In genomic region chr1:89763649-89763986, GRCh38 we compare ENCODE assay signal across 9 cellular contexts. TPM values are rescaled to one million over a fixed set of nuclear protein-coding genes. Genes with fewer than 3 reads are reported as not detected.
DNase-seq lines count a peak whose midpoint lies in the region; ATAC-seq, FAIRE-seq and TF ChIP-seq lines count a peak whose summit lies in the region.
"Had no signal": no experiment of that assay in that cellular context is flagged by ENCODE, and none has a peak within 500 bp of the region (broad histone marks: within the 10 kb centered on the region; RNA-seq: fewer than 3 reads in every experiment).

No MANE protein-coding gene starts in this region.

- no peak for DNase-seq in activated CD4-positive, alpha-beta T cell treated with anti-CD3 and anti-CD28 coated beads, Interleukin-2, amount 10 ng/mL, durations not matched to agents 7 days and 5 days
- no peak for DNase-seq in activated CD4-positive, alpha-beta T cell treated with anti-CD3 and anti-CD28 coated beads for 1 hour
- DNase-seq in GM12878 (ENCODE audit: low read depth, low spot score) (no peak), lower lobe of right lung (no peak), NCI-H1930 (lab: John Stamatoyannopoulos, UW) (no peak), NCI-H82 (lab: John Stamatoyannopoulos, UW) (no peak), ureter (ENCODE audit: low spot score) (no peak)

- H3K4me3 ChIP-seq in GM12878 (peak overlapping the region; percentile 66), lower lobe of right lung (peak overlapping the region; percentile 54), thymus (ENCODE audit: low read length) (peak overlapping the region; percentile 52)

- 0 out of 2 replicates have a peak overlapping the region, but pooled peaks have one; percentile 29 for H3K9ac ChIP-seq in GM12878 (ENCODE audit: control insufficient read depth, insufficient read depth, low read length)

- H3K4me3 Mint-ChIP-seq in activated CD4-positive, alpha-beta T cell treated with anti-CD3 and anti-CD28 coated beads, Interleukin-2, amount 10 ng/mL, durations not matched to agents 7 days and 5 days, result peak overlapping the region; percentile 73

- no peaks in the 10 kb centered on the region for H3K36me3 ChIP-seq in GM12878 (ENCODE audit: control insufficient read depth in 2 of 2, insufficient read depth in 2 of 2, low read length in 1 of 2)
- H3K36me3 ChIP-seq in lower lobe of right lung, result no peaks in the 10 kb centered on the region
- no peaks in the 10 kb centered on the region for H3K36me3 ChIP-seq in thymus (ENCODE audit: control insufficient read depth, insufficient read depth)

- no peak for ATAC-seq in GM12878
- ATAC-seq in lower lobe of right lung, result peak in 1 of 2 donors; percentile 23

- no peaks in the 10 kb centered on the region for H3K27me3 ChIP-seq in GM12878 (replicated peaks in 1 of 2; ENCODE audit: control insufficient read depth in 2 of 2, insufficient read depth in 2 of 2, low read length in 1 of 2)
- H3K27me3 ChIP-seq in lower lobe of right lung (ENCODE audit: low read depth), result no peaks in the 10 kb centered on the region
- no peaks in the 10 kb centered on the region for H3K27me3 ChIP-seq in thymus (ENCODE audit: control insufficient read depth, insufficient read depth)

- WGBS in GM12878 (ENCODE audit: insufficient coverage, insufficient replicate concordance, low lambda C conversion rate, missing lambda C conversion rate), result 25% methylated on average over 5 of the region's 5 CpGs
- WGBS in thymus, result 61% methylated on average over 5 of the region's 5 CpGs

- no TSS peak for BruUV-seq in GM12878 (replicated peaks; lab: Mats Ljungman, UMichigan)

- SMC1A ChIA-PET in GM12878 (lab: Charles Lee; ENCODE audit: uncharacterized antibody, unreplicated experiment), result interaction anchor here (0.6 to 18.1 kb wide), 47 partner anchors 8 to 789 kb away, joined by 3 to 391 read pairs (median 6); partner anchors contain the start of gene LRRC8C

- RAD21 ChIA-PET in GM12878 (lab: Charles Lee; ENCODE audit: unreplicated experiment), result interaction anchor here (0.6 to 16.6 kb wide), 58 partner anchors 11 to 841 kb away, joined by 3 to 302 read pairs (median 5); partner anchors contain the start of genes LRRC8B and LRRC8C

- no peak for TF ChIP-seq POLR2A in GM12878 (IDR thresholded peaks at IDR 0.05; ENCODE audit: low read depth, low read length)

- no peaks in the 10 kb centered on the region for H3K9me3 Mint-ChIP-seq in activated CD4-positive, alpha-beta T cell treated with anti-CD3 and anti-CD28 coated beads, Interleukin-2, amount 10 ng/mL, durations not matched to agents 7 days and 5 days

- H3K4me1 ChIP-seq in GM12878 (ENCODE audit: control insufficient read depth, insufficient read depth, low read length) (peaks cover 5% of the 10 kb centered on the region; the same call in 1 of the 2 replicates), lower lobe of right lung (peaks cover 46% of the 10 kb centered on the region), thymus (ENCODE audit: control insufficient read depth, insufficient read depth, low read length) (no peaks in the 10 kb centered on the region)

- in situ Hi-C loops in GM12878 (cut with MboI), result loop anchor here (10.0 kb wide), 1 partner anchor 279 kb away; no protein-coding TSS in a partner anchor

- H3K27ac ChIP-seq in GM12878 (ENCODE audit: control insufficient read depth, insufficient read depth) (no peak overlapping the region), lower lobe of right lung (peak overlapping the region; percentile 44), thymus (ENCODE audit: low read depth) (no peak overlapping the region)

- no peak for FAIRE-seq in GM12878 (lab: Jason Lieb, UNC)
- FAIRE-seq: TTC549 had no signal

- intact Hi-C loops in GM12878 (cut with micrococcal nuclease; ENCODE audit: unreplicated experiment), result loop anchor here (1.0 to 5.0 kb wide), 6 partner anchors 45 to 280 kb away; no protein-coding TSS in a partner anchor
- intact Hi-C loops in lower lobe of right lung (cut with DNase I), result loop anchor here (10.0 kb wide), 1 partner anchor 139 kb away; no protein-coding TSS in a partner anchor

- TF ChIP-seq RAD21 in GM12878 (IDR thresholded peaks at IDR 0.05; ENCODE audit: insufficient read depth, low read depth, low read length), result no peak

- H3K27ac Mint-ChIP-seq in activated CD4-positive, alpha-beta T cell treated with anti-CD3 and anti-CD28 coated beads, Interleukin-2, amount 10 ng/mL, durations not matched to agents 7 days and 5 days, result peak overlapping the region; percentile 79

- peaks cover 49% of the 10 kb centered on the region for H3K4me1 Mint-ChIP-seq in activated CD4-positive, alpha-beta T cell treated with anti-CD3 and anti-CD28 coated beads, Interleukin-2, amount 10 ng/mL, durations not matched to agents 7 days and 5 days

- H4K20me1 ChIP-seq in GM12878 (ENCODE audit: control insufficient read depth, insufficient read depth), result no peaks in the 10 kb centered on the region

- peak overlapping the region; percentile 88 for H3K4me2 ChIP-seq in GM12878 (ENCODE audit: control insufficient read depth, insufficient read depth)

- H3K79me2 ChIP-seq in GM12878 (ENCODE audit: control insufficient read depth, insufficient read depth, low read length), result no peaks in the 10 kb centered on the region

- CTCF ChIA-PET in activated CD4-positive, alpha-beta T cell treated with anti-CD3 and anti-CD28 coated beads, Interleukin-2, amount 10 ng/mL, durations not matched to agents 7 days and 5 days (lab: Charles Lee), result interaction anchor here (0.5 to 4.2 kb wide), 42 partner anchors 9 to 298 kb away, joined by 3 to 41 read pairs (median 6); partner anchors contain the start of gene LRRC8C
- CTCF ChIA-PET in GM12878 (lab: Yijun Ruan, JAX), result interaction anchor here (0.6 to 15.8 kb wide), 55 partner anchors 9 to 295 kb away, joined by 3 to 369 read pairs (median 5); partner anchors contain the start of genes LRRC8B and LRRC8C

- peak overlapping the region; percentile 97 for H2AFZ ChIP-seq in GM12878 (ENCODE audit: control insufficient read depth, low read depth, low read length)

- no peak for TF ChIP-seq EP300 in GM12878 (IDR thresholded peaks at IDR 0.05; ENCODE audit: borderline replicate concordance in 1 of 2, control insufficient read depth in 1 of 2, low read depth in 2 of 2, low read length in 2 of 2)

- TF ChIP-seq CTCF in GM12878 (IDR thresholded peaks at IDR 0.05 in 2 of 3, conservative IDR thresholded peaks at IDR 0.05 in 1 of 3; ENCODE audit: control insufficient read depth in 2 of 3, extremely low read depth in 1 of 3, insufficient read depth in 1 of 3, low read depth in 3 of 3, low read length in 3 of 3) (no peak), lower lobe of right lung (IDR thresholded peaks at IDR 0.05) (no peak)

- no peaks in the 10 kb centered on the region for H3K27me3 Mint-ChIP-seq in activated CD4-positive, alpha-beta T cell treated with anti-CD3 and anti-CD28 coated beads, Interleukin-2, amount 10 ng/mL, durations not matched to agents 7 days and 5 days

- H3K36me3 Mint-ChIP-seq in activated CD4-positive, alpha-beta T cell treated with anti-CD3 and anti-CD28 coated beads, Interleukin-2, amount 10 ng/mL, durations not matched to agents 7 days and 5 days (ENCODE audit: low read depth), result peaks cover 29% of the 10 kb centered on the region

- H3K9me3 ChIP-seq in GM12878 (replicated peaks; ENCODE audit: control insufficient read depth, insufficient read depth, low read length), result no peaks in the 10 kb centered on the region
- H3K9me3 ChIP-seq in lower lobe of right lung, result no peaks in the 10 kb centered on the region
- H3K9me3 ChIP-seq in thymus (ENCODE audit: control insufficient read depth), result peaks cover 3% of the 10 kb centered on the region

- POLR2A ChIA-PET in activated CD4-positive, alpha-beta T cell treated with anti-CD3 and anti-CD28 coated beads, Interleukin-2, amount 10 ng/mL, durations not matched to agents 7 days and 5 days (lab: Charles Lee), result interaction anchor here (0.6 to 1.4 kb wide), 3 partner anchors 69 to 153 kb away, joined by 3 to 7 read pairs (median 7); partner anchors contain the start of gene LRRC8C
- POLR2A ChIA-PET in GM12878 (lab: Charles Lee), result interaction anchor here (0.6 to 2.7 kb wide), 12 partner anchors 17 to 153 kb away, joined by 3 to 13 read pairs (median 6); partner anchors contain the start of gene LRRC8C

TF ChIP-seq in GM12878, 131 proteins besides CTCF, POLR2A, EP300 and RAD21 (continues in another document):
- TF ChIP-seq RAD51 (IDR thresholded peaks at IDR 0.05), result no peak
- no peak for TF ChIP-seq BMI1 (IDR thresholded peaks at IDR 0.05; ENCODE audit: borderline replicate concordance)
- no peak for TF ChIP-seq ZSCAN29 (IDR thresholded peaks at IDR 0.05)
- no peak for TF ChIP-seq TCF12 (IDR thresholded peaks at IDR 0.05; ENCODE audit: low read depth, low read length)
- TF ChIP-seq HDGF (IDR thresholded peaks at IDR 0.05), result no peak
- TF ChIP-seq ZNF622 (IDR thresholded peaks at IDR 0.05), result no peak
- TF ChIP-seq CEBPB (IDR thresholded peaks at IDR 0.05; ENCODE audit: borderline replicate concordance in 1 of 2, low read depth in 2 of 2, low read length in 2 of 2), result no peak

RNA-seq across cellular contexts. Expression of gene LRRC8D, which starts 57.2 kb away (rescaled TPM):
- 10 to 100 TPM; 31.8 to 41.0 TPM for total RNA-seq in activated CD4-positive, alpha-beta T cell treated with anti-CD3 and anti-CD28 coated beads, Interleukin-2, amount 10 ng/mL, durations not matched to agents 7 days and 5 days
- total RNA-seq in GM12878 (2013; cell fraction: nucleolus; rRNA removed), result 27.5 and 28.2 TPM in 2 replicates
- total RNA-seq in GM12878 (2014; rRNA removed) (18.0 and 24.7 TPM in 2 replicates), GM12878 (2014; rRNA removed; fragmentation: Illumina TruSeq; extraction: Trizol) (25.1 and 27.5 TPM in 2 replicates), GM12878 (2021) (27.9 and 28.8 TPM in 2 replicates), lower lobe of right lung (22.2 TPM), ureter (17.8 TPM)
- 7.7 TPM for polyA plus RNA-seq in GM12878 (2011; ENCODE audit: low read depth)
- polyA plus RNA-seq in GM12878 (2011; rRNA removed) (34.9 and 44.1 TPM in 2 replicates), GM12878 (2014; fragmentation: Illumina TruSeq; extraction: Trizol) (34.1 and 38.1 TPM in 2 replicates), GM12878 (2014; fragmentation: Nextera tagmentation; extraction: Ambion mirVana) (1 to 10 TPM; 5.6 to 6.4 TPM), GM12878 (2014; rRNA removed) (24.9 and 26.1 TPM in 2 replicates), GM12878 (2016; fragmentation: Nextera tagmentation; extraction: Ambion mirVana) (10 to 100 TPM; 18.3 to 28.2 TPM), thymus (23.8 TPM)
- polyA plus RNA-seq in GM12878 (2011; cell fraction: cytosol; rRNA removed), result 38.6 and 38.8 TPM in 2 replicates
- polyA plus RNA-seq in GM12878 (2011; cell fraction: nucleus; rRNA removed), result 30.7 and 31.6 TPM in 2 replicates
- 8.8 and 10.8 TPM in 2 replicates for polyA plus RNA-seq in GM12878 (2012)
- 39.5 and 64.4 TPM in 2 replicates for polyA minus RNA-seq in GM12878 (2011; rRNA and poly(A)+ RNA removed)
- 17.4 and 27.2 TPM in 2 replicates for polyA minus RNA-seq in GM12878 (2011; cell fraction: cytosol; rRNA and poly(A)+ RNA removed)
- 13.1 and 24.6 TPM in 2 replicates for polyA minus RNA-seq in GM12878 (2011; cell fraction: nucleus; rRNA and poly(A)+ RNA removed)
